ENCODE assay signal across 8 cellular contexts in the genomic region with DNA sequence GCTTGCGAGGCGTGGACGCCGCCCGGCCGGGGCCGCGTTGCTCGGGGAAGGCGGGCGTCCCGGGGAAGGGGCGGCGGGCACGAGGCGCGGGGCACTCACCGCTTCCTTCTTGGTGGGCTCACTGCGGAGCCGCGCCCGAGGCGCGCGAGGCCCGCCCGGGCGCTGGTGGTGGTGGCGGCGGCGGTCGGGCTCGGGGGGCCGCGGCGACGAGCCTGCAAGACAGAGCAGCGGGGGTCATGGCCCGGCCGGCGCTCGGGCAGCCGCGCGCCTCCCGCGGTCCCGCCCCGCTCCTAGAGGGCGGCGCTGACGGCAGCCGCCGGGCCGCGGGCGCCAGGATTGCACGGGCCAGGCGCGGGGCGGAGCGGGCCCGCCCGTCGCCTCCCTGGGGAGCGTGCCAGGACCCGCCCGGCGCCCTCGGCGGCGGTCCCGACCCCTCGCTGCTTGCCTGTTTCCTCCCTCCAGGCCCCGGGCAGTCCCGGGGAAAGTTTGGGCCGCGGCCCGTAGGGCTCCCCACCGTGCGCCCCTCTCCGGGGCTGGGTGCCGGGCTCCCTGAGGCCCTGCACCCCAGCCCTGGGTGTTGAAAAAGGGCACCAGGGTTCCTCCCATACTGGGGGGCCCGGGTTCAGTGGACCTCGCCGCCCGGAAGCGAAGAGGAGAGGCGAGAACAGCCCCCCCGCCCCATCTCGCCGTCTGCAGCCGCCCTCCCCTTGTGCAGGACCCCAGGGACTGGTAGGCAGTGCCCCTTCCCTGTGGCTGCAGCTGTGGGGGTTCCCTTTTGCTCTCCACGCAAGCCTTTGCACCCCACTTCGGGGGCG. TPM values are rescaled to one million over a fixed set of nuclear protein-coding genes. Genes with fewer than 3 reads are reported as not detected.
DNase-seq lines count a peak whose midpoint lies in the region; ATAC-seq and TF ChIP-seq lines count a peak whose summit lies in the region.

A gene (minus strand): TSS at position 270 of the 815 bp plus-strand sequence. CDS start 15,879 bp downstream, outside the sequence.

- TSS peak; percentile 33 for BruUV-seq in mammary epithelial cell (replicated peaks; lab: Mats Ljungman, UMichigan)

- H3K4me2 ChIP-seq in DND-41 (ENCODE audit: insufficient read depth, low read length) (peak within 1 kb of the TSS; percentile 66), mammary epithelial cell (ENCODE audit: insufficient read depth, low read depth, low read length) (peak within 1 kb of the TSS; percentile 82)

- peaks cover 11% of the 10 kb centered on the region for H3K4me1 ChIP-seq in DND-41 (ENCODE audit: insufficient read depth, low read length)
- H3K4me1 ChIP-seq in mammary epithelial cell (ENCODE audit: insufficient read depth, low read length), result peaks cover 63% of the 10 kb centered on the region
- H3K4me1 ChIP-seq in stomach, result peaks cover 37 to 52% (median 48%) of the 10 kb centered on the region in 4 donors

- peak within 1 kb of the TSS; percentile 32; the same call in 1 of the 2 replicates for H3K9ac ChIP-seq in DND-41 (ENCODE audit: low read depth, low read length)
- H3K9ac ChIP-seq in mammary epithelial cell (ENCODE audit: insufficient read depth, low read length), result peak within 1 kb of the TSS; percentile 52

- in situ Hi-C loops in mammary epithelial cell (cut with MboI; ENCODE audit: low sequenced_read_pairs in 2 of 2), result no loop called here

- no peak within 1 kb of the TSS for H3K27ac ChIP-seq in DND-41 (ENCODE audit: low read length)
- peak within 1 kb of the TSS; percentile 69 for H3K27ac ChIP-seq in mammary epithelial cell (ENCODE audit: insufficient read depth, low read depth, low read length)
- H3K27ac ChIP-seq in stomach, result peak within 1 kb of the TSS in 3 of 5 donors; percentile 24 to 38 (median 26)

- ATAC-seq in DND-41 (ENCODE audit: insufficient read depth, low read depth) (peak; percentile 82), GM21526 (IDR thresholded peaks at IDR 0.05; ENCODE audit: low FRiP score, unreplicated experiment) (peak; percentile 41), GM18873 (IDR thresholded peaks at IDR 0.05; ENCODE audit: low FRiP score, unreplicated experiment) (no peak)

- dilution Hi-C loops in mammary epithelial cell (cut with HindIII; ENCODE audit: low sequenced_read_pairs), result no loop called here

- CTCF ChIA-PET in mammary epithelial cell (lab: Charles Lee; ENCODE audit: low non-redundant PET), result no interaction called here

- DNase-seq in DND-41, result peak; percentile 20
- peak; percentile 71 for DNase-seq in NCI-H226
- peak; percentile 68 for DNase-seq in mammary epithelial cell
- DNase-seq in kidney tubule cell (ENCODE audit: low spot score), result peak; percentile 59
- peak; percentile 68 for DNase-seq in stomach
- no peak for DNase-seq in SHP77 treated with DMSO at 0.1 percent for 48 hours (lab: John Stamatoyannopoulos, UW)

- no peaks in the 10 kb centered on the region for H3K9me3 ChIP-seq in DND-41 (ENCODE audit: insufficient read depth, low read length, severe bottlenecking)
- H3K9me3 ChIP-seq in mammary epithelial cell (replicated peaks; ENCODE audit: insufficient read depth, low read length), result no peaks in the 10 kb centered on the region
- no peaks in the 10 kb centered on the region for H3K9me3 ChIP-seq in stomach

- no peaks in the 10 kb centered on the region for H3K79me2 ChIP-seq in DND-41 (ENCODE audit: insufficient read depth, low read length)
- peaks cover 44% of the 10 kb centered on the region for H3K79me2 ChIP-seq in mammary epithelial cell (ENCODE audit: insufficient read depth, low read length)

- TF ChIP-seq EP300 in stomach (IDR thresholded peaks at IDR 0.05), result no peak

- H4K20me1 ChIP-seq in DND-41 (ENCODE audit: insufficient read depth, low read length), result peaks cover 10% of the 10 kb centered on the region; the same call in 1 of the 2 replicates
- no peaks in the 10 kb centered on the region for H4K20me1 ChIP-seq in mammary epithelial cell (ENCODE audit: insufficient read depth, low read length)

- TF ChIP-seq CTCF in DND-41 (IDR thresholded peaks at IDR 0.05; ENCODE audit: borderline replicate concordance, extremely low read depth, low read length, poor library complexity, severe bottlenecking), result no peak
- TF ChIP-seq CTCF in mammary epithelial cell (conservative IDR thresholded peaks at IDR 0.05 in 1 of 2, IDR thresholded peaks at IDR 0.05 in 1 of 2; ENCODE audit: extremely low read depth in 1 of 2, insufficient read depth in 1 of 2, low read depth in 1 of 2, low read length in 2 of 2), result no peak
- TF ChIP-seq CTCF in stomach (IDR thresholded peaks at IDR 0.05), result no peak

- intact Hi-C loops in mammary epithelial cell (cut with micrococcal nuclease), result loop anchor here (2.0 to 10.0 kb wide), 4 partner anchors 30 to 356 kb away; a partner anchor contains a TSS
- intact Hi-C loops in stomach (cut with DNase I; ENCODE audit: low total_unique reads), result no loop called here

- H3K4me3 ChIP-seq in DND-41 (ENCODE audit: low read depth in 1 of 2, low read length in 2 of 2), result peak within 1 kb of the TSS in 1 of 2 experiments; percentile 45; a peak in 2 of 4 replicates
- H3K4me3 ChIP-seq in mammary epithelial cell (replicated peaks in 1 of 3; ENCODE audit: insufficient read depth in 1 of 3, low read depth in 2 of 3, low read length in 3 of 3), result peak within 1 kb of the TSS; percentile 84 to 92 (median 86)
- H3K4me3 ChIP-seq in stomach, result peak within 1 kb of the TSS; percentile 60 to 76 (median 60)

- H3K36me3 ChIP-seq in DND-41 (ENCODE audit: insufficient read depth, low read length) (no peaks in the 10 kb centered on the region), mammary epithelial cell (ENCODE audit: insufficient read depth, low read length) (no peaks in the 10 kb centered on the region), stomach (no peaks in the 10 kb centered on the region)

- H2AFZ ChIP-seq in DND-41 (ENCODE audit: low read depth, low read length), result peak within 1 kb of the TSS; percentile 45
- peak within 1 kb of the TSS; percentile 38 for H2AFZ ChIP-seq in mammary epithelial cell (ENCODE audit: low read depth, low read length)

- TF ChIP-seq POLR2A in stomach (IDR thresholded peaks at IDR 0.05), result no peak

- WGBS in mammary epithelial cell (ENCODE audit: low coverage, missing lambda C conversion rate), result 50% methylated on average over 3 of the region's 96 CpGs
- 1 to 11% (median 8%) methylated on average over 11 to 84 of the region's 96 CpGs for WGBS in stomach, 5 donors

- H3K27me3 ChIP-seq in DND-41 (ENCODE audit: insufficient read depth, low read length, poor library complexity), result peaks cover 33% of the 10 kb centered on the region
- H3K27me3 ChIP-seq in mammary epithelial cell (ENCODE audit: insufficient read depth, low read length), result no peaks in the 10 kb centered on the region
- H3K27me3 ChIP-seq in stomach, result peaks cover 0 to 21% (median 7%) of the 10 kb centered on the region in 3 donors

RNA-seq across cellular contexts. Expression of the gene that starts here (rescaled TPM):
- 100 to 1,000 TPM in 1 of 2 donors, 10 to 100 TPM in 1; 19.7 to 121 TPM for total RNA-seq in mammary epithelial cell
- polyA plus RNA-seq in mammary epithelial cell, result 81.5 TPM
- 37.0 TPM for polyA minus RNA-seq in mammary epithelial cell
- total RNA-seq in stomach, result 10 to 100 TPM in 1 of 5 donors, 1 to 10 TPM in 2, not detected in 2; 1.1 to 24.9 (median 2.9) TPM
- polyA plus RNA-seq in stomach, result 10 to 100 TPM in 1 of 3 donors, 1 to 10 TPM in 1, not detected in 1; 4.6 to 12.4 TPM
